12 cellular contexts compared by ENCODE assay signal in genomic region chr7:90625051-90625450, GRCh38. TPM values are rescaled to one million over a fixed set of nuclear protein-coding genes. Genes with fewer than 3 reads are reported as not detected.
DNase-seq lines count a peak whose midpoint lies in the region; ATAC-seq, FAIRE-seq and TF ChIP-seq lines count a peak whose summit lies in the region.
"Had no signal": no experiment of that assay in that cellular context is flagged by ENCODE, and none has a peak within 500 bp of the region (broad histone marks: within the 10 kb centered on the region; RNA-seq: fewer than 3 reads in every experiment).

No MANE protein-coding gene starts in this region.

- H3K9me3 ChIP-seq in SJSA1 (replicated peaks), result no peaks in the 10 kb centered on the region
- no peaks in the 10 kb centered on the region for H3K9me3 ChIP-seq in endothelial cell of umbilical vein (replicated peaks; ENCODE audit: control insufficient read depth, insufficient read depth, low read length)
- H3K9me3 ChIP-seq: vagina had no signal

- CTCF ChIA-PET in endothelial cell of umbilical vein (lab: Charles Lee) (interaction anchor here (0.8 to 7.0 kb wide), 8 partner anchors 12 to 410 kb away, joined by 3 to 72 read pairs (median 4); partner anchors contain the start of gene CDK14), T-cell (lab: Charles Lee) (interaction anchor here in 1 of 2 donors (1.3 kb wide), 1 partner anchor 170 kb away, joined by 3 read pairs; no protein-coding TSS in a partner anchor)

- BruUV-seq in endothelial cell of umbilical vein (replicated peaks; lab: Mats Ljungman, UMichigan), result no TSS peak

- H3K27me3 Mint-ChIP-seq in nephron (ENCODE audit: low read depth), result no peaks in the 10 kb centered on the region
- H3K27me3 Mint-ChIP-seq in T-cell, result no peaks in the 10 kb centered on the region

- H3K4me3 Mint-ChIP-seq in nephron (peak overlapping the region in 2 of 3 experiments; percentile 7 to 75), T-cell (no peak overlapping the region)
- H3K4me3 Mint-ChIP-seq: stimulated activated effector memory CD8-positive, alpha-beta T cell treated with anti-CD3 and anti-CD28 coated beads, Interleukin-12 subunit alpha, Interleukin-12 subunit beta, amount 100 ng/mL, for 72 hours had no signal

- H3K27ac ChIP-seq in SJSA1, result peak overlapping the region; percentile 99
- H3K27ac ChIP-seq in endothelial cell of umbilical vein (ENCODE audit: insufficient read depth, low read depth, low read length), result peak overlapping the region; percentile 25
- H3K27ac ChIP-seq: vagina had no signal

- H3K9me3 Mint-ChIP-seq in nephron, result no peaks in the 10 kb centered on the region
- H3K9me3 Mint-ChIP-seq in T-cell, result no peaks in the 10 kb centered on the region

- POLR2A ChIA-PET in endothelial cell of umbilical vein (lab: Charles Lee), result interaction anchor here (1.2 to 1.3 kb wide), 2 partner anchors 26 to 28 kb away, joined by 3 read pairs; partner anchors contain the start of gene CDK14
- POLR2A ChIA-PET in T-cell (lab: Charles Lee), result no interaction called here

- H3K4me3 ChIP-seq in SJSA1, result no peak overlapping the region
- H3K4me3 ChIP-seq in endothelial cell of umbilical vein (replicated peaks in 1 of 3; ENCODE audit: insufficient read depth in 1 of 3, low read depth in 1 of 3, low read length in 3 of 3), result no peak overlapping the region
- H3K4me3 ChIP-seq: vagina had no signal

- H4K20me1 ChIP-seq in endothelial cell of umbilical vein (replicated peaks; ENCODE audit: control insufficient read depth, extremely low read depth, insufficient read depth, low read length), result no peaks in the 10 kb centered on the region

- H3K27me3 ChIP-seq in SJSA1 (replicated peaks) (no peaks in the 10 kb centered on the region), endothelial cell of umbilical vein (ENCODE audit: control insufficient read depth in 2 of 2, insufficient read depth in 2 of 2, low read length in 2 of 2) (no peaks in the 10 kb centered on the region)
- H3K27me3 ChIP-seq: vagina had no signal

- peaks cover 68% of the 10 kb centered on the region for H3K4me1 Mint-ChIP-seq in nephron
- H3K4me1 Mint-ChIP-seq in T-cell, result no peaks in the 10 kb centered on the region
- H3K4me1 Mint-ChIP-seq: stimulated activated effector memory CD8-positive, alpha-beta T cell treated with anti-CD3 and anti-CD28 coated beads, Interleukin-12 subunit alpha, Interleukin-12 subunit beta, amount 100 ng/mL, for 72 hours had no signal

- ATAC-seq in T-cell (replicated peaks in 1 of 4), result no peak
- ATAC-seq: stimulated activated effector memory CD8-positive, alpha-beta T cell treated with anti-CD3 and anti-CD28 coated beads, Interleukin-12 subunit alpha, Interleukin-12 subunit beta, amount 100 ng/mL, for 72 hours had no signal

- H3K27ac Mint-ChIP-seq in nephron (peak overlapping the region; percentile 95 to 96 (median 95)), T-cell (no peak overlapping the region)
- H3K27ac Mint-ChIP-seq: stimulated activated effector memory CD8-positive, alpha-beta T cell treated with anti-CD3 and anti-CD28 coated beads, Interleukin-12 subunit alpha, Interleukin-12 subunit beta, amount 100 ng/mL, for 72 hours had no signal

- intact Hi-C loops in endothelial cell of umbilical vein (cut with micrococcal nuclease), result loop anchor here (1.0 to 10.0 kb wide), 2 partner anchors 29 to 470 kb away; partner anchors contain the start of genes CDK14 and STEAP1

- H3K4me1 ChIP-seq in SJSA1 (replicated peaks), result peaks cover 55% of the 10 kb centered on the region
- peaks cover 50% of the 10 kb centered on the region for H3K4me1 ChIP-seq in endothelial cell of umbilical vein (ENCODE audit: control insufficient read depth, extremely low read depth, insufficient read depth, low read length)

- H3K9ac ChIP-seq in endothelial cell of umbilical vein (replicated peaks; ENCODE audit: extremely low read depth, insufficient read depth, low read length), result no peak overlapping the region

- peak; percentile 92 for FAIRE-seq in endothelial cell of umbilical vein (lab: Jason Lieb, UNC)

- H3K9me1 ChIP-seq in endothelial cell of umbilical vein (replicated peaks; ENCODE audit: control insufficient read depth, extremely low read depth, insufficient read depth, low read length), result no peaks in the 10 kb centered on the region

- H3K79me2 ChIP-seq in endothelial cell of umbilical vein (ENCODE audit: control insufficient read depth, insufficient read depth, low read length), result peaks cover 19% of the 10 kb centered on the region

- peak overlapping the region; percentile 48 for H3K4me2 ChIP-seq in endothelial cell of umbilical vein (ENCODE audit: insufficient read depth, low read length)

- H3K36me3 ChIP-seq in SJSA1 (no peaks in the 10 kb centered on the region), endothelial cell of umbilical vein (ENCODE audit: control insufficient read depth in 2 of 2, extremely low read depth in 1 of 2, insufficient read depth in 2 of 2, low read length in 2 of 2) (no peaks in the 10 kb centered on the region)
- H3K36me3 ChIP-seq: vagina had no signal

- H2AFZ ChIP-seq in endothelial cell of umbilical vein (ENCODE audit: low read depth, low read length), result no peak overlapping the region

- dilution Hi-C loops in endothelial cell of umbilical vein (cut with MboI; ENCODE audit: extremely low pct_ligation_motif_present, low sequenced_read_pairs), result no loop called here

- no peak for TF ChIP-seq POLR2A in endothelial cell of umbilical vein (IDR thresholded peaks at IDR 0.05; ENCODE audit: low read depth, low read length)

- H3K36me3 Mint-ChIP-seq in nephron (ENCODE audit: low read depth) (no peaks in the 10 kb centered on the region), T-cell (no peaks in the 10 kb centered on the region)
- H3K36me3 Mint-ChIP-seq: stimulated activated effector memory CD8-positive, alpha-beta T cell treated with anti-CD3 and anti-CD28 coated beads, Interleukin-12 subunit alpha, Interleukin-12 subunit beta, amount 100 ng/mL, for 72 hours had no signal

- DNase-seq in ELR (ENCODE audit: low read depth) (peak; percentile 28), SJSA1 (ENCODE audit: low read depth in 1 of 2, low spot score in 2 of 2) (peak; percentile 38 to 65), endothelial cell of umbilical vein (ENCODE audit: low read depth, low spot score) (peak; percentile 30), NCI-H510A treated with DMSO at 0.1 percent for 48 hours (lab: John Stamatoyannopoulos, UW) (no peak), T-cell (no peak), activated gamma-delta T cell treated with Interleukin-2 at 50 U/mL for 16 hours (no peak), NCI-H1092 treated with DMSO at 0.1 percent for 48 hours (lab: John Stamatoyannopoulos, UW) (no peak)
- DNase-seq: Kasumi-1; NK-92 treated with Interleukin-12 subunit alpha and Interleukin-12 subunit beta, amount 100 ng/mL, for 24 hours had no signal

- no peak for TF ChIP-seq CTCF in endothelial cell of umbilical vein (IDR thresholded peaks at IDR 0.05; ENCODE audit: extremely low read depth in 1 of 2, insufficient read depth in 1 of 2, low read depth in 1 of 2, low read length in 2 of 2)
- no peak for TF ChIP-seq CTCF in nephron (IDR thresholded peaks at IDR 0.05; ENCODE audit: unreplicated experiment in 3 of 3)

TF ChIP-seq in endothelial cell of umbilical vein, 7 proteins besides CTCF, POLR2A, EP300 and RAD21:
- TF ChIP-seq MYC (IDR thresholded peaks at IDR 0.05; ENCODE audit: low read depth, low read length) (no peak), EZH2 (IDR thresholded peaks at IDR 0.05; ENCODE audit: borderline replicate concordance, low read depth, low read length, severe bottlenecking) (no peak), JUN (IDR thresholded peaks at IDR 0.05; ENCODE audit: borderline replicate concordance, insufficient read depth, insufficient read length, low read depth) (no peak), GATA2 (IDR thresholded peaks at IDR 0.05; ENCODE audit: insufficient read depth, insufficient read length, low read depth, low read length) (no peak), POLR2AphosphoS5 (IDR thresholded peaks at IDR 0.05; ENCODE audit: insufficient read depth, low read depth, low read length) (no peak), FOS (IDR thresholded peaks at IDR 0.05; ENCODE audit: borderline replicate concordance, insufficient read depth, low read length) (no peak)
- TF ChIP-seq, protein P1, sequence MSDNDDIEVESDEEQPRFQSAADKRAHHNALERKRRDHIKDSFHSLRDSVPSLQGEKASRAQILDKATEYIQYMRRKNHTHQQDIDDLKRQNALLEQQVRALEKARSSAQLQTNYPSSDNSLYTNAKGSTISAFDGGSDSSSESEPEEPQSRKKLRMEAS (IDR thresholded peaks at IDR 0.05; ENCODE audit: insufficient read depth, insufficient read length), result no peak

RNA-seq across cellular contexts. Expression of gene CDK14, which starts 28.9 kb away (rescaled TPM):
- total RNA-seq in SJSA1 (2014; rRNA removed; shearing (Covaris generic)), result 17.9 and 20.8 TPM in 2 replicates
- total RNA-seq in endothelial cell of umbilical vein (34.2 and 41.5 TPM in 2 replicates), T-cell (1 to 10 TPM in 4 of 5 donors, under 1 TPM in 1; 0.86 to 6.6 (median 1.6) TPM)
- 5.2 and 5.5 TPM in 2 replicates for polyA plus RNA-seq in endothelial cell of umbilical vein
- 6.9 and 7.1 TPM in 2 replicates for polyA plus RNA-seq in endothelial cell of umbilical vein (2011; cell fraction: cytosol; rRNA removed)
- 14.8 and 15.2 TPM in 2 replicates for polyA plus RNA-seq in endothelial cell of umbilical vein (2011; cell fraction: nucleus; rRNA removed)
- polyA plus RNA-seq in endothelial cell of umbilical vein (2012), result 10.2 and 14.4 TPM in 2 replicates
- 54.6 and 66.3 TPM in 2 replicates for polyA minus RNA-seq in endothelial cell of umbilical vein
- 10.9 TPM for polyA minus RNA-seq in endothelial cell of umbilical vein (2011; cell fraction: cytosol; rRNA and poly(A)+ RNA removed)
- polyA minus RNA-seq in endothelial cell of umbilical vein (2011; cell fraction: nucleus; rRNA and poly(A)+ RNA removed), result 123 and 184 TPM in 2 replicates

Comparison
In these comparisons a context has a peak if more than half of its experiments do, and no peak if none do; other contexts are left out.
1. DNase-seq: peak in ELR (single experiment), SJSA1 (2 of 2) and endothelial cell of umbilical vein (single experiment); none in NCI-H510A treated with DMSO at 0.1 percent for 48 hours (single experiment), T-cell (0 of 34), activated gamma-delta T cell treated with Interleukin-2 at 50 U/mL for 16 hours (single experiment) and NCI-H1092 treated with DMSO at 0.1 percent for 48 hours (single experiment).
2. H3K27ac Mint-ChIP-seq: peak in nephron (3 of 3); none in T-cell (0 of 2).
3. H3K4me3 Mint-ChIP-seq: peak in nephron (2 of 3); none in T-cell (0 of 3).